Comparison of ENCODE assay signal across 15 cellular contexts in genomic region chr3:9746330-9746729, GRCh38. TPM values are rescaled to one million over a fixed set of nuclear protein-coding genes. Genes with fewer than 3 reads are reported as not detected.
A peak's percentile ranks its signal among the peaks of the same experiment; 100 is the strongest.
DNase-seq lines count a peak whose midpoint lies in the region; ATAC-seq and TF ChIP-seq lines count a peak whose summit lies in the region.
"Had no signal": no experiment of that assay in that cellular context is flagged by ENCODE, and none has a peak within 500 bp of the region (broad histone marks: within the 10 kb centered on the region; RNA-seq: fewer than 3 reads in every experiment).

No MANE protein-coding gene starts in this region.

- H4K20me1 ChIP-seq in GM23248 (ENCODE audit: insufficient read depth) (no peaks in the 10 kb centered on the region), hepatocyte (ENCODE audit: insufficient read depth, poor library complexity, severe bottlenecking) (no peaks in the 10 kb centered on the region)

- no peak overlapping the region for H3K9ac ChIP-seq in GM23248

- peaks cover 24% of the 10 kb centered on the region for H3F3A ChIP-seq in GM23248 (ENCODE audit: insufficient read depth)

- H3K27me3 Mint-ChIP-seq in activated naive CD8-positive, alpha-beta T cell, result no peaks in the 10 kb centered on the region
- H3K27me3 Mint-ChIP-seq: activated B cell treated with CpG ODN at 0.5 μM for 24 hours had no signal

- 45 to 53% methylated on average over 5 of the region's 5 CpGs for WGBS in GM23248 (ENCODE audit: low coverage in 1 of 2, low lambda C conversion rate in 2 of 2, missing lambda C conversion rate in 2 of 2), 2 experiments
- WGBS in hepatocyte (ENCODE audit: low lambda C conversion rate, missing lambda C conversion rate), result 84% methylated on average over 5 of the region's 5 CpGs

- H3K4me2 ChIP-seq in GM23248 (ENCODE audit: unreplicated experiment) (no peak overlapping the region), hepatocyte (no peak overlapping the region)

- DNase-seq in AG04450 (ENCODE audit: low read depth, low spot score) (peak; percentile 85), GM23248 (peak; percentile 84), hepatocyte (ENCODE audit: low spot score) (peak; percentile 32), NCI-H128 (lab: John Stamatoyannopoulos, UW; ENCODE audit: unreplicated experiment) (no peak), HPDE6-E6E7 (ENCODE audit: extremely low spot score) (no peak), DMS79 treated with DMSO at 0.1 percent for 48 hours (lab: John Stamatoyannopoulos, UW) (no peak)
- DNase-seq: activated B cell treated with CpG ODN at 0.5 μM for 24 hours; activated effector memory CD4-positive, alpha-beta T cell treated with Interleukin-2 at 50 U/mL for 16 hours; mesendoderm; SIG-M5 had no signal

- H3K79me2 ChIP-seq in GM23248 (ENCODE audit: insufficient read depth) (peaks cover 12% of the 10 kb centered on the region), hepatocyte (peaks cover 11% of the 10 kb centered on the region)

- peak overlapping the region; percentile 59 for H3K27ac Mint-ChIP-seq in activated naive CD8-positive, alpha-beta T cell
- H3K27ac Mint-ChIP-seq: activated B cell treated with CpG ODN at 0.5 μM for 24 hours had no signal

- no peaks in the 10 kb centered on the region for H3K9me2 ChIP-seq in GM23248 (ENCODE audit: insufficient read depth)
- no peaks in the 10 kb centered on the region for H3K9me2 ChIP-seq in hepatocyte (replicated peaks; ENCODE audit: insufficient read depth)

- CTCF ChIA-PET in AG04450 (lab: Charles Lee), result no interaction called here

- H3K9me3 ChIP-seq in AG04450 (ENCODE audit: control insufficient read depth, insufficient read depth, low read length), result no peaks in the 10 kb centered on the region
- no peaks in the 10 kb centered on the region for H3K9me3 ChIP-seq in GM23248 (ENCODE audit: low read depth)
- H3K9me3 ChIP-seq in hepatocyte (ENCODE audit: low read depth), result no peaks in the 10 kb centered on the region
- H3K9me3 ChIP-seq: right atrium auricular region had no signal

- POLR2A ChIA-PET in AG04450 (lab: Yijun Ruan, JAX), result no interaction called here

- no peak overlapping the region for H3K4me3 Mint-ChIP-seq in activated naive CD8-positive, alpha-beta T cell
- H3K4me3 Mint-ChIP-seq: activated B cell treated with CpG ODN at 0.5 μM for 24 hours had no signal

- H3K4me3 ChIP-seq in AG04450 (ENCODE audit: low read depth, low read length), result no peak overlapping the region
- no peak overlapping the region for H3K4me3 ChIP-seq in GM23248
- H3K4me3 ChIP-seq in hepatocyte, result no peak overlapping the region
- H3K4me3 ChIP-seq: right atrium auricular region had no signal

- in situ Hi-C loops in GM23248 (cut with MboI), result no loop called here

- H3K36me3 ChIP-seq in GM23248 (ENCODE audit: low read depth) (peaks cover 48% of the 10 kb centered on the region; the same call in 1 of the 2 replicates), hepatocyte (replicated peaks; ENCODE audit: insufficient read depth, low read depth) (no peaks in the 10 kb centered on the region)

- peak overlapping the region; percentile 52 for H3K27ac ChIP-seq in AG04450 (ENCODE audit: low read depth, low read length)
- H3K27ac ChIP-seq in GM23248, result peak overlapping the region; percentile 12; the same call in 1 of the 2 replicates
- no peak overlapping the region for H3K27ac ChIP-seq in hepatocyte
- H3K27ac ChIP-seq: right atrium auricular region had no signal

- peaks cover 4% of the 10 kb centered on the region for H3K36me3 Mint-ChIP-seq in activated naive CD8-positive, alpha-beta T cell

- H3K4me1 Mint-ChIP-seq in activated naive CD8-positive, alpha-beta T cell (ENCODE audit: low read depth), result peaks cover 27% of the 10 kb centered on the region

- H3K27me3 ChIP-seq in AG04450 (ENCODE audit: control insufficient read depth, insufficient read depth, low read length), result no peaks in the 10 kb centered on the region
- no peaks in the 10 kb centered on the region for H3K27me3 ChIP-seq in GM23248 (replicated peaks; ENCODE audit: insufficient read depth)
- H3K27me3 ChIP-seq in hepatocyte, result no peaks in the 10 kb centered on the region
- H3K27me3 ChIP-seq: right atrium auricular region had no signal

- H2AFZ ChIP-seq in GM23248 (no peak overlapping the region), hepatocyte (no peak overlapping the region)

- H3K4me1 ChIP-seq in GM23248 (ENCODE audit: insufficient read depth) (peaks cover 16% of the 10 kb centered on the region; the same call in 1 of the 2 replicates), hepatocyte (ENCODE audit: insufficient read depth) (peaks cover 8% of the 10 kb centered on the region)

- no peaks in the 10 kb centered on the region for H3K9me3 Mint-ChIP-seq in activated naive CD8-positive, alpha-beta T cell (ENCODE audit: low read depth)
- H3K9me3 Mint-ChIP-seq: activated B cell treated with CpG ODN at 0.5 μM for 24 hours had no signal

- ATAC-seq in GM18907 (IDR thresholded peaks at IDR 0.05; ENCODE audit: unreplicated experiment), result no peak

- no peak for TF ChIP-seq CTCF in AG04450 (IDR thresholded peaks at IDR 0.05; ENCODE audit: low read depth, low read length)
- no peak for TF ChIP-seq CTCF in hepatocyte (IDR thresholded peaks at IDR 0.05; ENCODE audit: poor library complexity)

RNA-seq across cellular contexts. Expression of gene OGG1, which starts 3.4 kb away (rescaled TPM):
- polyA plus RNA-seq in AG04450 (2011; rRNA removed) (23.5 and 26.5 TPM in 2 replicates), GM23248 (2016; fragmentation: Nextera tagmentation; extraction: Ambion mirVana) (23.0 and 24.6 TPM in 2 replicates), hepatocyte (43.2 and 48.9 TPM in 2 replicates)
- polyA minus RNA-seq in AG04450 (2011; rRNA and poly(A)+ RNA removed), result 37.5 and 56.8 TPM in 2 replicates
- 18.0 and 36.5 TPM in 2 replicates for total RNA-seq in GM23248 (2014; rRNA removed; shearing (Covaris generic))
- 34.7 and 38.7 TPM in 2 replicates for total RNA-seq in hepatocyte

RNA-seq across cellular contexts. Expression of gene BRPF1, which starts 14.8 kb away (rescaled TPM):
- 5.7 and 8.3 TPM in 2 replicates for polyA plus RNA-seq in AG04450 (2011; rRNA removed)
- 16.4 and 19.5 TPM in 2 replicates for polyA minus RNA-seq in AG04450 (2011; rRNA and poly(A)+ RNA removed)
- total RNA-seq in GM23248 (2014; rRNA removed; shearing (Covaris generic)), result 16.3 and 18.3 TPM in 2 replicates
- polyA plus RNA-seq in GM23248 (2016; fragmentation: Nextera tagmentation; extraction: Ambion mirVana), result 7.3 and 10.4 TPM in 2 replicates
- 9.6 and 10.7 TPM in 2 replicates for total RNA-seq in hepatocyte
- polyA plus RNA-seq in hepatocyte, result 9.1 and 9.3 TPM in 2 replicates

RNA-seq across cellular contexts. Expression of gene CAMK1, which starts 23.4 kb away (rescaled TPM):
- polyA plus RNA-seq in AG04450 (2011; rRNA removed), result 26.8 and 28.7 TPM in 2 replicates
- 14.6 and 17.7 TPM in 2 replicates for polyA minus RNA-seq in AG04450 (2011; rRNA and poly(A)+ RNA removed)
- 26.9 and 30.6 TPM in 2 replicates for total RNA-seq in GM23248 (2014; rRNA removed; shearing (Covaris generic))
- polyA plus RNA-seq in GM23248 (2016; fragmentation: Nextera tagmentation; extraction: Ambion mirVana), result 27.7 and 28.3 TPM in 2 replicates
- 9.7 and 11.8 TPM in 2 replicates for total RNA-seq in hepatocyte
- 12.4 and 16.1 TPM in 2 replicates for polyA plus RNA-seq in hepatocyte

RNA-seq across cellular contexts. Expression of gene CPNE9, which starts 42.7 kb away (rescaled TPM):
- polyA plus RNA-seq in AG04450 (2011; rRNA removed) (not detected in 2 replicates), GM23248 (2016; fragmentation: Nextera tagmentation; extraction: Ambion mirVana) (not detected in 2 replicates), hepatocyte (not detected in 2 replicates)
- not detected in 2 replicates for polyA minus RNA-seq in AG04450 (2011; rRNA and poly(A)+ RNA removed)
- not detected in 2 replicates for total RNA-seq in GM23248 (2014; rRNA removed; shearing (Covaris generic))
- not detected in 2 replicates for total RNA-seq in hepatocyte
- total RNA-seq: NCI-H460, right atrium auricular region, urinary bladder had no signal

RNA-seq across cellular contexts. Expression of gene TADA3, which starts 45.9 kb away (rescaled TPM):
- polyA plus RNA-seq in AG04450 (2011; rRNA removed) (61.8 and 83.7 TPM in 2 replicates), GM23248 (2016; fragmentation: Nextera tagmentation; extraction: Ambion mirVana) (85.1 and 87.7 TPM in 2 replicates), hepatocyte (55.5 and 61.2 TPM in 2 replicates)
- polyA minus RNA-seq in AG04450 (2011; rRNA and poly(A)+ RNA removed), result 59.2 and 73.6 TPM in 2 replicates
- total RNA-seq in GM23248 (2014; rRNA removed; shearing (Covaris generic)), result 131 and 135 TPM in 2 replicates
- total RNA-seq in hepatocyte, result 65.5 and 70.4 TPM in 2 replicates

Comparison
In these comparisons a context has a peak if more than half of its experiments do, and no peak if none do; other contexts are left out.
1. DNase-seq: peak in AG04450 (single experiment), GM23248 (single experiment) and hepatocyte (single experiment); none in NCI-H128 (single experiment), HPDE6-E6E7 (single experiment) and DMS79 treated with DMSO at 0.1 percent for 48 hours (single experiment).